Comparison of ENCODE assay signal across 16 cellular contexts in the genomic region with DNA sequence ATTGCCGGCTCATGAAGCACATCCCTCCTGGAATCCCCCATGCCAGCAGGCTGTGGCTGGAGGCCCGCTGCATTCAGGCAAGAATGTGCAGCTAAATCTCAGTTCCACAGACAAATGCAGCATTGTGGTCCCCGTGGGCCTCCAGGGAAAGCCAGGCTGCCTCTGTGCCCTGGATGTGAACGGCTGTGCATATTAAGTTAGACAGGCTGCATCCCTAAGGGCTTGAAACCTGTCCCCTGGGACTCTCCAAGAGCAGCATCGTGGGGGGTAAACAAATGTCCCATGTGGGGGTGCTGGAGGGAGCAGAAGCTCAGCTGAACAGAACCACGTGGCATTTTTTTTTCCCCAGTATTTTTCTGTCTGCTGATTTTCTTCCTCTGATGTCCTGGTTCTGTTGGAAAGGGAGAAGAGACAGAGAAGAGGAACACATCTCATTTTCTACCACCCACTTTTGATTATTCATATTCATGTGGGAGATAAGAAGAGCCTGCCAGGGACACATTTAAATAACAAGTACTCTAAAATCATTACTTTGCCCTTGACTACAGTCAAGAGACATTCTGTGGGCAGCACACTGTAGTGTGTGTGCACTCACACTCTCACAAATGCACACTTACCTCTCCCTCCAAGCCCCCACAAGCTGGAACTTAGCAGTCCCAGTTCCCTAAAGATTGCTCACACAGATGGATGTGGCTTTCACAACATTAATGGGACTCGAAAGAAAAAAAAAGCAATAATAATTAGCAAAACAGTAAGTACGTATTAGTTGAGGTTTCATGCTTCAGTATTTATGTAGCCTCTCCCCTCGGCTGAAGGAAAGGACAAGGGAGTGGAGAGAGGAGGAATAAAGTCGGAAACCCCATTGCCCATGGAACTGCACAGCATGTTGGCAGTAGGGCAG. TPM values are rescaled to one million over a fixed set of nuclear protein-coding genes. Genes with fewer than 3 reads are reported as not detected.
A peak's percentile ranks its signal among the peaks of the same experiment; 100 is the strongest.
DNase-seq lines count a peak whose midpoint lies in the region; ATAC-seq and TF ChIP-seq lines count a peak whose summit lies in the region.
"Had no signal": no experiment of that assay in that cellular context is flagged by ENCODE, and none has a peak within 500 bp of the region (broad histone marks: within the 10 kb centered on the region; RNA-seq: fewer than 3 reads in every experiment).

No MANE protein-coding gene starts in this region.

- no peaks in the 10 kb centered on the region for H3K27me3 ChIP-seq in heart left ventricle

- peak; percentile 21 for DNase-seq in DMS 273 (lab: John Stamatoyannopoulos, UW; ENCODE audit: unreplicated experiment)
- no peak for DNase-seq in DMS 273 treated with DMSO at 0.1 percent for 48 hours (lab: John Stamatoyannopoulos, UW)
- peak; percentile 32 for DNase-seq in SK-N-DZ (ENCODE audit: low spot score)
- DNase-seq in heart left ventricle, result no peak
- DNase-seq in retina, result peak; percentile 56
- no peak for DNase-seq in SIG-M5 treated with dmso at 0.1 percent for 504 hours (lab: John Stamatoyannopoulos, UW; ENCODE audit: unreplicated experiment)
- DNase-seq in stimulated activated naive CD8-positive, alpha-beta T cell treated with anti-CD3 and anti-CD28 coated beads, Interleukin-15, amount 100 ng/mL, for 72 hours, result no peak
- DNase-seq: activated CD4-positive, CD25-positive, alpha-beta regulatory T cell; activated CD8-positive, alpha-beta memory T cell treated with anti-CD3 and anti-CD28 coated beads, Interleukin-2, amount 50 U/mL, for 4 hours; kidney; NCI-H1092 treated with DMSO at 0.1 percent for 48 hours had no signal

- peaks cover 17% of the 10 kb centered on the region for H3K4me1 Mint-ChIP-seq in stimulated activated naive CD8-positive, alpha-beta T cell treated with anti-CD3 and anti-CD28 coated beads, Interleukin-15, amount 100 ng/mL, for 72 hours

- no peak for TF ChIP-seq POLR2A in heart left ventricle (IDR thresholded peaks at IDR 0.05)

- no peak overlapping the region for H3K27ac Mint-ChIP-seq in stimulated activated naive CD8-positive, alpha-beta T cell treated with anti-CD3 and anti-CD28 coated beads, Interleukin-15, amount 100 ng/mL, for 72 hours
- H3K27ac Mint-ChIP-seq: nephron had no signal

- H3K9me3 ChIP-seq in heart left ventricle, result peaks cover 0 to 7% (median 0%) of the 10 kb centered on the region in 12 donors
- H3K9me3 ChIP-seq: thoracic aorta had no signal

- peak; percentile 49 to 68 (median 56) for ATAC-seq in heart left ventricle
- no peak for ATAC-seq in stimulated activated naive CD8-positive, alpha-beta T cell treated with anti-CD3 and anti-CD28 coated beads, Interleukin-15, amount 100 ng/mL, for 72 hours
- ATAC-seq in HG03280 (IDR thresholded peaks at IDR 0.05; ENCODE audit: unreplicated experiment), result no peak

- peaks cover 0 to 5% of the 10 kb centered on the region in 2 donors for H3K9me3 Mint-ChIP-seq in stimulated activated naive CD8-positive, alpha-beta T cell treated with anti-CD3 and anti-CD28 coated beads, Interleukin-15, amount 100 ng/mL, for 72 hours

- peak overlapping the region; percentile 8 to 76 (median 60) for H3K27ac ChIP-seq in heart left ventricle
- H3K27ac ChIP-seq: 22Rv1, thoracic aorta had no signal

- H3K27me3 Mint-ChIP-seq in stimulated activated naive CD8-positive, alpha-beta T cell treated with anti-CD3 and anti-CD28 coated beads, Interleukin-15, amount 100 ng/mL, for 72 hours, result no peaks in the 10 kb centered on the region

- intact Hi-C loops in heart left ventricle (cut with DNase I), result no loop called here

- peaks cover 0 to 13% (median 0%) of the 10 kb centered on the region in 9 donors for H3K36me3 ChIP-seq in heart left ventricle
- H3K36me3 ChIP-seq: thoracic aorta had no signal

- H3K4me1 ChIP-seq in heart left ventricle, result peaks cover 9 to 89% (median 61%) of the 10 kb centered on the region in 12 donors

- no peak for TF ChIP-seq CTCF in heart left ventricle (IDR thresholded peaks at IDR 0.05)

- H3K4me3 Mint-ChIP-seq in stimulated activated naive CD8-positive, alpha-beta T cell treated with anti-CD3 and anti-CD28 coated beads, Interleukin-15, amount 100 ng/mL, for 72 hours, result no peak overlapping the region
- H3K4me3 Mint-ChIP-seq: nephron had no signal

- WGBS in heart left ventricle, 4 donors, result 57 to 61% (median 61%) methylated on average over 10 of the region's 10 CpGs

- no peak overlapping the region for H3K4me3 ChIP-seq in heart left ventricle
- H3K4me3 ChIP-seq: skin epidermis, thoracic aorta had no signal

RNA-seq across cellular contexts. Expression of a gene that starts 16.9 kb away (rescaled TPM):
- 4.0 and 7.0 TPM in 2 replicates for polyA plus RNA-seq in SK-N-DZ (2014; cell fraction: cytosol; rRNA removed)
- polyA plus RNA-seq in SK-N-DZ (2014; cell fraction: nucleus; rRNA removed), result 3.7 and 7.7 TPM in 2 replicates
- 10 to 100 TPM; 25.0 to 65.8 (median 41.9) TPM for total RNA-seq in heart left ventricle
- polyA plus RNA-seq in heart left ventricle, result 10 to 100 TPM; 16.2 to 41.5 TPM

Comparison
In these comparisons a context has a peak if more than half of its experiments do, and no peak if none do; other contexts are left out.
1. DNase-seq: peak in DMS 273 (single experiment), SK-N-DZ (single experiment) and retina (single experiment); none in DMS 273 treated with DMSO at 0.1 percent for 48 hours (single experiment), heart left ventricle (0 of 5), SIG-M5 treated with dmso at 0.1 percent for 504 hours (single experiment) and stimulated activated naive CD8-positive, alpha-beta T cell treated with anti-CD3 and anti-CD28 coated beads, Interleukin-15, amount 100 ng/mL, for 72 hours (0 of 2).
2. ATAC-seq: peak in heart left ventricle (4 of 4); none in stimulated activated naive CD8-positive, alpha-beta T cell treated with anti-CD3 and anti-CD28 coated beads, Interleukin-15, amount 100 ng/mL, for 72 hours (single experiment) and HG03280 (single experiment).